8 cellular contexts compared by ENCODE assay signal in genomic region chr2:72137498-72138010, GRCh38. TPM values are rescaled to one million over a fixed set of nuclear protein-coding genes. Genes with fewer than 3 reads are reported as not detected.
A peak's percentile ranks its signal among the peaks of the same experiment; 100 is the strongest.
DNase-seq lines count a peak whose midpoint lies in the region; ATAC-seq and TF ChIP-seq lines count a peak whose summit lies in the region.

No MANE protein-coding gene starts in this region.

- ATAC-seq in HG02610 (IDR thresholded peaks at IDR 0.05; ENCODE audit: unreplicated experiment) (peak; percentile 72), naive B cell (ENCODE audit: low read depth in 2 of 2) (peak; percentile 54 to 56)
- ATAC-seq in stimulated activated naive CD8-positive, alpha-beta T cell treated with anti-CD3 and anti-CD28 coated beads, Interleukin-15, amount 100 ng/mL, for 72 hours = peak; percentile 60

- no peak overlapping the region for H3K4me3 ChIP-seq in NB4 (ENCODE audit: low read depth, low read length)

- no peak overlapping the region for H3K27ac Mint-ChIP-seq in naive B cell
- H3K27ac Mint-ChIP-seq in stimulated activated naive CD8-positive, alpha-beta T cell treated with anti-CD3 and anti-CD28 coated beads, Interleukin-15, amount 100 ng/mL, for 72 hours = peak overlapping the region in 1 of 2 donors; percentile 54

- H3K27me3 Mint-ChIP-seq in naive B cell = peaks cover 0 to 60% (median 24%) of the 10 kb centered on the region in 3 donors
- H3K27me3 Mint-ChIP-seq in stimulated activated naive CD8-positive, alpha-beta T cell treated with anti-CD3 and anti-CD28 coated beads, Interleukin-15, amount 100 ng/mL, for 72 hours = peaks cover 23% of the 10 kb centered on the region

- H3K9me3 Mint-ChIP-seq in naive B cell = no peaks in the 10 kb centered on the region
- no peaks in the 10 kb centered on the region for H3K9me3 Mint-ChIP-seq in stimulated activated naive CD8-positive, alpha-beta T cell treated with anti-CD3 and anti-CD28 coated beads, Interleukin-15, amount 100 ng/mL, for 72 hours

- TF ChIP-seq POLR2A in NB4 (IDR thresholded peaks at IDR 0.05; ENCODE audit: extremely low read depth, insufficient read length) = no peak

- peak; percentile 96 for TF ChIP-seq CTCF in NB4 (IDR thresholded peaks at IDR 0.05; ENCODE audit: low read depth, low read length)

- DNase-seq in NOMO-1 (lab: John Stamatoyannopoulos, UW; ENCODE audit: unreplicated experiment in 2 of 2) (peak; percentile 17 to 43), NOMO-1 treated with dmso at 0.1 percent for 144 hours (lab: John Stamatoyannopoulos, UW; ENCODE audit: unreplicated experiment) (no peak), NB4 (ENCODE audit: low read depth) (peak; percentile 63), naive B cell (no peak)
- peak; percentile 77 to 82 for DNase-seq in activated CD4-positive, alpha-beta T cell treated with anti-CD3 and anti-CD28 coated beads, Interleukin-2, amount 50 U/mL, for 48 hours
- peak; percentile 38 for DNase-seq in effector CD8-positive, alpha-beta T cell (lab: John Stamatoyannopoulos, UW)
- DNase-seq in stimulated activated naive CD8-positive, alpha-beta T cell treated with anti-CD3 and anti-CD28 coated beads, Interleukin-15, amount 100 ng/mL, for 72 hours = peak; percentile 57 to 73

- no peaks in the 10 kb centered on the region for H3K36me3 Mint-ChIP-seq in naive B cell

- H3K4me3 Mint-ChIP-seq in naive B cell = no peak overlapping the region
- H3K4me3 Mint-ChIP-seq in stimulated activated naive CD8-positive, alpha-beta T cell treated with anti-CD3 and anti-CD28 coated beads, Interleukin-15, amount 100 ng/mL, for 72 hours = no peak overlapping the region

- peaks cover 0 to 6% (median 4%) of the 10 kb centered on the region in 3 donors for H3K4me1 Mint-ChIP-seq in naive B cell
- peaks cover 6% of the 10 kb centered on the region for H3K4me1 Mint-ChIP-seq in stimulated activated naive CD8-positive, alpha-beta T cell treated with anti-CD3 and anti-CD28 coated beads, Interleukin-15, amount 100 ng/mL, for 72 hours

RNA-seq across cellular contexts. Expression of gene CYP26B1, which starts 10.1 kb away (rescaled TPM):
- polyA plus RNA-seq in naive B cell (ENCODE audit: low read depth in 6 of 6) = not detected

Comparison
In these comparisons a context has a peak if more than half of its experiments do, and no peak if none do; other contexts are left out.
1. DNase-seq: peak in NOMO-1 (2 of 2), NB4 (single experiment), activated CD4-positive, alpha-beta T cell treated with anti-CD3 and anti-CD28 coated beads, Interleukin-2, amount 50 U/mL, for 48 hours (2 of 2), effector CD8-positive, alpha-beta T cell (single experiment) and stimulated activated naive CD8-positive, alpha-beta T cell treated with anti-CD3 and anti-CD28 coated beads, Interleukin-15, amount 100 ng/mL, for 72 hours (2 of 2); none in NOMO-1 treated with dmso at 0.1 percent for 144 hours (single experiment) and naive B cell (single experiment).
2. Peak in every context shown above with its lines, with median percentiles within 50 percentile points of each other: ATAC-seq.